10 cellular contexts compared by ENCODE assay signal in the genomic region with DNA sequence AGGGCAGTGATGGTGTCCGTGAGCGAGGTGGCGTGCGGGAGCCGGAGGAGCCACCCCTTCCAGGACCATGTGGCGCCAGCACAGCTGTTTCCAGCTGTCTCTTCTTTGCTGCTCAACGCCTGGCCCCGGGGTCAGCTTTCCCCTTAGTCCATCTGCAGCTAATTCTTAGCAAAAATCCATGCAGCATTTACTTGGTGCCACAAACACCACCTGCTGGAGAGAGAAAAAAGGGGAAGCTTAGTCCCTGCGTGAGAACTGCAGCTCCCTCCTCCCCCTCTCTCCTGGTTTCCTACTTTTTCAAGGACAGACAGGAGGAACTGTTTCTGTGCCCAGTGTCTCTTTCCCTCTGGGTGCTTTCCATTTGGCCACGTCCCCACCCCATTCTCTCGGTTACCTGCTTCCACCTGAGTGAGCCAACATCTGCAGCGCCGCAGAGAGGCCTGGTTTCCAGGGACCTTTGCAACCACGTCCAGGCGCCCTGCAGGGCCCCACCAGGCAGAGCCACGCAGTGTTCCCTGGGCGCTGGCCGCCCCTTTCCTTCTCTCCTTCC. TPM values are rescaled to one million over a fixed set of nuclear protein-coding genes. Genes with fewer than 3 reads are reported as not detected.
DNase-seq lines count a peak whose midpoint lies in the region; ATAC-seq and TF ChIP-seq lines count a peak whose summit lies in the region.
"Had no signal": no experiment of that assay in that cellular context is flagged by ENCODE, and none has a peak within 500 bp of the region (broad histone marks: within the 10 kb centered on the region; RNA-seq: fewer than 3 reads in every experiment).

No MANE protein-coding gene starts in this region.

- H3K4me1 ChIP-seq in cardiac muscle cell (ENCODE audit: low read depth) = peaks cover 25% of the 10 kb centered on the region
- no peaks in the 10 kb centered on the region for H3K4me1 ChIP-seq in PC-9 (replicated peaks; ENCODE audit: insufficient read depth)
- H3K4me1 ChIP-seq in upper lobe of right lung = no peaks in the 10 kb centered on the region

- H3K36me3 ChIP-seq in cardiac muscle cell = no peaks in the 10 kb centered on the region
- H3K36me3 ChIP-seq in PC-9 (ENCODE audit: low read depth) = no peaks in the 10 kb centered on the region
- H3K36me3 ChIP-seq in upper lobe of right lung = no peaks in the 10 kb centered on the region

- TF ChIP-seq CTCF in cardiac muscle cell (IDR thresholded peaks at IDR 0.05; ENCODE audit: low read depth, low read length) (peak; percentile 38), PC-9 (conservative IDR thresholded peaks at IDR 0.05) (peak; percentile 60), fibroblast of villous mesenchyme (IDR thresholded peaks at IDR 0.05; ENCODE audit: insufficient read depth, low read depth, low read length) (peak; percentile 31), upper lobe of right lung (IDR thresholded peaks at IDR 0.05) (peak; percentile 38)

- CTCF ChIA-PET in PC-9 (lab: Charles Lee) = no interaction called here

- H3K4me3 ChIP-seq in cardiac muscle cell (no peak overlapping the region), PC-9 (no peak overlapping the region), fibroblast of villous mesenchyme (ENCODE audit: low read depth, low read length) (no peak overlapping the region), upper lobe of right lung (no peak overlapping the region)

- peaks cover 25% of the 10 kb centered on the region for H4K20me1 ChIP-seq in PC-9 (ENCODE audit: insufficient read depth)

- POLR2A ChIA-PET in PC-9 (lab: Charles Lee; ENCODE audit: unreplicated experiment) = interaction anchor here (0.6 kb wide), 2 partner anchors 416 to 483 kb away, joined by 4 to 7 read pairs; no protein-coding TSS in a partner anchor

- no peaks in the 10 kb centered on the region for H3K9me2 ChIP-seq in PC-9 (ENCODE audit: insufficient read depth)

- no peak overlapping the region for H3K27ac ChIP-seq in cardiac muscle cell
- no peak overlapping the region for H3K27ac ChIP-seq in PC-9
- H3K27ac ChIP-seq in upper lobe of right lung = no peak overlapping the region

- no peaks in the 10 kb centered on the region; the same call in 1 of the 2 replicates for H3F3A ChIP-seq in PC-9 (ENCODE audit: insufficient read depth, low read depth)

- intact Hi-C loops in left cardiac atrium (cut with DNase I) (no loop called here), PC-9 (cut with micrococcal nuclease; ENCODE audit: unreplicated experiment) (loop anchor here (10.0 kb wide), 2 partner anchors 140 to 240 kb away; a partner anchor contains a TSS), upper lobe of right lung (cut with DNase I) (no loop called here)

- DNase-seq in cardiac muscle cell (ENCODE audit: low read depth in 1 of 2, low spot score in 1 of 2) (peak; percentile 30 to 59), left cardiac atrium (no peak), PC-9 (peak in 1 of 2 experiments; percentile 37), fibroblast of villous mesenchyme (ENCODE audit: low read depth) (peak; percentile 45), upper lobe of right lung (no peak), T-helper 1 cell (no peak)
- DNase-seq: DND-41 had no signal

- H3K4me2 ChIP-seq in PC-9 = no peak overlapping the region

- no peaks in the 10 kb centered on the region for H3K27me3 ChIP-seq in cardiac muscle cell
- H3K27me3 ChIP-seq in PC-9 (ENCODE audit: insufficient read depth, low read depth) = peaks cover 99% of the 10 kb centered on the region
- H3K27me3 ChIP-seq in upper lobe of right lung = no peaks in the 10 kb centered on the region

- BruUV-seq in PC-9 (replicated peaks; lab: Mats Ljungman, UMichigan) = no TSS peak

- no peak overlapping the region for H2AFZ ChIP-seq in PC-9

- H3K79me2 ChIP-seq in PC-9 (ENCODE audit: low read depth) = no peaks in the 10 kb centered on the region

- no peaks in the 10 kb centered on the region for H3K9me3 ChIP-seq in cardiac muscle cell (ENCODE audit: low read depth)
- H3K9me3 ChIP-seq in PC-9 (ENCODE audit: insufficient read depth, low read depth) = no peaks in the 10 kb centered on the region
- no peaks in the 10 kb centered on the region for H3K9me3 ChIP-seq in upper lobe of right lung

- no peak for ATAC-seq in left cardiac atrium
- ATAC-seq in upper lobe of right lung = peak; percentile 7
- ATAC-seq in GM18517 (IDR thresholded peaks at IDR 0.05; ENCODE audit: unreplicated experiment) = no peak
- ATAC-seq in HG03378 (IDR thresholded peaks at IDR 0.05; ENCODE audit: unreplicated experiment) = no peak

RNA-seq across cellular contexts. Expression of a gene that starts 3.4 kb away (rescaled TPM):
- 0.09 and 0.49 TPM in 2 replicates for total RNA-seq in cardiac muscle cell
- 0.05 and 0.32 TPM in 2 replicates for polyA plus RNA-seq in cardiac muscle cell
- not detected for total RNA-seq in left cardiac atrium
- not detected in 2 replicates for total RNA-seq in PC-9 (2021)
- not detected in 2 replicates for total RNA-seq in fibroblast of villous mesenchyme
- total RNA-seq in upper lobe of right lung = not detected
- total RNA-seq: activated CD8-positive, alpha-beta memory T cell treated with anti-CD3 and anti-CD28 coated beads for 36 hours had no signal

RNA-seq across cellular contexts. Expression of a gene that starts 20.4 kb away (rescaled TPM):
- total RNA-seq in cardiac muscle cell = not detected in 2 replicates
- polyA plus RNA-seq in cardiac muscle cell = not detected in 2 replicates
- total RNA-seq in left cardiac atrium = not detected
- not detected in 2 replicates for total RNA-seq in PC-9 (2021)
- total RNA-seq in fibroblast of villous mesenchyme = not detected in 2 replicates
- total RNA-seq in upper lobe of right lung = not detected
- total RNA-seq: activated CD8-positive, alpha-beta memory T cell treated with anti-CD3 and anti-CD28 coated beads for 36 hours had no signal

Comparison
In these comparisons a context has a peak if more than half of its experiments do, and no peak if none do; other contexts are left out.
1. DNase-seq: peak in cardiac muscle cell (2 of 2) and fibroblast of villous mesenchyme (single experiment); none in left cardiac atrium (single experiment), upper lobe of right lung (single experiment) and T-helper 1 cell (0 of 5).
2. Peak in every context shown above with its lines, with median percentiles within 50 percentile points of each other: CTCF ChIP-seq.